1 cellular context compared by ENCODE assay signal in the genomic region with DNA sequence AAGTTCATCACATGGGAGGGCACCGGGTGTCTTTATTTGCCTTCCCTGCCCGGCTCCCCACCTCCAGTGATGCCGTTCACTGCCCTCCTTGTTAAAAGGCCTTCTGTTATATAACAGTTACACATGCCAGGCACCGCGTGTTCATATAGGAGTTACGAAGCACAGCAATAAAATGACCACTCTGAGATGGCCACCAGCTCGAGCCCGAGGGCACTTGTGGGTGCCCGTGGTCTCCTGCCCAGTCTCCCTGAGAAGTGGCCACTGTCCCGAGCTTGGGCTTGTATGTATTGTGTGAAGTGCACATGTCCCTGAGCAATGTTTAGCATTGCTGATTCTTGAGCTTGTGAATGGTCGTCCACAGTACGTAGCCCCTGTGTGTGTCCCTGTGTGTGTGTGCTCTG.
TF ChIP-seq lines count a peak whose summit lies in the region.

No MANE protein-coding gene starts in this region.

TF ChIP-seq in H1, 55 proteins besides CTCF, POLR2A, EP300 and RAD21:
- no peak for TF ChIP-seq CBX5 (IDR thresholded peaks at IDR 0.05; ENCODE audit: low read depth, low read length)
- TF ChIP-seq POLR2AphosphoS5 (IDR thresholded peaks at IDR 0.05; ENCODE audit: low read depth, low read length) = 0 out of 2 replicates have a peak, but pooled peaks have one; percentile 6
- TF ChIP-seq ASH2L (IDR thresholded peaks at IDR 0.05; ENCODE audit: low read length) = no peak
- no peak for TF ChIP-seq RXRA (IDR thresholded peaks at IDR 0.05; ENCODE audit: insufficient read depth, low read depth, low read length)
